9 cellular contexts compared by ENCODE assay signal in genomic region chr17:39667262-39668140, GRCh38. TPM values are rescaled to one million over a fixed set of nuclear protein-coding genes. Genes with fewer than 3 reads are reported as not detected.
A peak's percentile ranks its signal among the peaks of the same experiment; 100 is the strongest.
DNase-seq lines count a peak whose midpoint lies in the region; ATAC-seq and TF ChIP-seq lines count a peak whose summit lies in the region.
"Had no signal": no experiment of that assay in that cellular context is flagged by ENCODE, and none has a peak within 500 bp of the region (broad histone marks: within the 10 kb centered on the region; RNA-seq: fewer than 3 reads in every experiment).

No MANE protein-coding gene starts in this region.

- no peaks in the 10 kb centered on the region for H3K9me3 ChIP-seq in CD4-positive, alpha-beta T cell (ENCODE audit: control insufficient read depth, low read length)
- no peaks in the 10 kb centered on the region for H3K9me3 ChIP-seq in NT2/D1 (ENCODE audit: insufficient read depth, low read length)
- H3K9me3 ChIP-seq in effector memory CD4-positive, alpha-beta T cell (ENCODE audit: control insufficient read depth, low read length): no peaks in the 10 kb centered on the region

- ATAC-seq in CD4-positive, alpha-beta T cell (ENCODE audit: poor library complexity): no peak
- no peak for ATAC-seq in natural killer cell treated with Interleukin-12 subunit alpha and Interleukin-12 subunit beta and Interleukin-15 and Interleukin-18, amount 100 ng/mL, for 72 hours
- no peak for ATAC-seq in HG03196 (IDR thresholded peaks at IDR 0.05; ENCODE audit: unreplicated experiment)

- H3K4me3 Mint-ChIP-seq in CD4-positive, alpha-beta T cell: peak overlapping the region; percentile 65
- peak overlapping the region; percentile 65 for H3K4me3 Mint-ChIP-seq in natural killer cell treated with Interleukin-12 subunit alpha and Interleukin-12 subunit beta and Interleukin-15 and Interleukin-18, amount 100 ng/mL, for 72 hours

- H3K4me1 Mint-ChIP-seq in CD4-positive, alpha-beta T cell (ENCODE audit: low read depth): peaks cover 15% of the 10 kb centered on the region
- H3K4me1 Mint-ChIP-seq in natural killer cell treated with Interleukin-12 subunit alpha and Interleukin-12 subunit beta and Interleukin-15 and Interleukin-18, amount 100 ng/mL, for 72 hours (ENCODE audit: low read depth in 2 of 2): peaks cover 11 to 16% of the 10 kb centered on the region in 2 donors

- peak overlapping the region; percentile 54 for H3K9ac ChIP-seq in NT2/D1 (ENCODE audit: insufficient read length, low read depth)

- POLR2A ChIA-PET in CD4-positive, alpha-beta T cell (lab: Charles Lee): interaction anchor here (1.0 to 2.6 kb wide), 4 partner anchors 8 to 63 kb away, joined by 3 to 10 read pairs (median 8); partner anchors contain the start of gene MIEN1

- peaks cover 15% of the 10 kb centered on the region for H3K27me3 ChIP-seq in CD4-positive, alpha-beta T cell (ENCODE audit: control insufficient read depth, insufficient read depth, low read length)
- peaks cover 36% of the 10 kb centered on the region for H3K27me3 ChIP-seq in NT2/D1 (ENCODE audit: insufficient read depth, insufficient read length)
- peaks cover 15% of the 10 kb centered on the region for H3K27me3 ChIP-seq in effector memory CD4-positive, alpha-beta T cell (replicated peaks; ENCODE audit: control insufficient read depth, insufficient read depth, low read length, poor library complexity, severe bottlenecking)

- peaks cover 6% of the 10 kb centered on the region for H3K36me3 ChIP-seq in NT2/D1 (ENCODE audit: insufficient read depth, insufficient read length, low read length)
- peaks cover 4% of the 10 kb centered on the region for H3K36me3 ChIP-seq in effector memory CD4-positive, alpha-beta T cell (ENCODE audit: control insufficient read depth, insufficient read depth, low read length)

- H3K4me1 ChIP-seq in NT2/D1 (ENCODE audit: insufficient read depth, insufficient read length): peaks cover 40% of the 10 kb centered on the region
- peaks cover 17% of the 10 kb centered on the region for H3K4me1 ChIP-seq in effector memory CD4-positive, alpha-beta T cell (ENCODE audit: control insufficient read depth, insufficient read depth, low read length, poor library complexity, severe bottlenecking)

- peaks cover 34% of the 10 kb centered on the region for H3K27me3 Mint-ChIP-seq in CD4-positive, alpha-beta T cell
- H3K27me3 Mint-ChIP-seq in natural killer cell treated with Interleukin-12 subunit alpha and Interleukin-12 subunit beta and Interleukin-15 and Interleukin-18, amount 100 ng/mL, for 72 hours: peaks cover 0 to 3% of the 10 kb centered on the region in 2 donors

- H3K4me3 ChIP-seq in NT2/D1 (ENCODE audit: insufficient read length, low read depth): peak overlapping the region; percentile 29
- peak overlapping the region; percentile 59 for H3K4me3 ChIP-seq in effector memory CD4-positive, alpha-beta T cell (ENCODE audit: insufficient read depth, low read depth, low read length, poor library complexity, severe bottlenecking)

- CTCF ChIA-PET in CD4-positive, alpha-beta T cell (lab: Charles Lee): interaction anchor here (1.2 to 3.4 kb wide), 12 partner anchors 12 to 208 kb away, joined by 3 to 21 read pairs (median 4); no protein-coding TSS in a partner anchor

- intact Hi-C loops in CD4-positive, alpha-beta T cell (cut with DNase I, micrococcal nuclease): loop anchor here (1.0 to 5.0 kb wide), 3 partner anchors 44 to 85 kb away; no protein-coding TSS in a partner anchor

- H3K9me3 Mint-ChIP-seq in CD4-positive, alpha-beta T cell: no peaks in the 10 kb centered on the region
- no peaks in the 10 kb centered on the region for H3K9me3 Mint-ChIP-seq in natural killer cell treated with Interleukin-12 subunit alpha and Interleukin-12 subunit beta and Interleukin-15 and Interleukin-18, amount 100 ng/mL, for 72 hours

- H3K27ac Mint-ChIP-seq in CD4-positive, alpha-beta T cell: no peak overlapping the region
- no peak overlapping the region for H3K27ac Mint-ChIP-seq in natural killer cell treated with Interleukin-12 subunit alpha and Interleukin-12 subunit beta and Interleukin-15 and Interleukin-18, amount 100 ng/mL, for 72 hours

- TF ChIP-seq CTCF in CD4-positive, alpha-beta T cell (IDR thresholded peaks at IDR 0.05): no peak

- peaks cover 15% of the 10 kb centered on the region for H3K36me3 Mint-ChIP-seq in CD4-positive, alpha-beta T cell (ENCODE audit: low read depth)
- no peaks in the 10 kb centered on the region for H3K36me3 Mint-ChIP-seq in natural killer cell treated with Interleukin-12 subunit alpha and Interleukin-12 subunit beta and Interleukin-15 and Interleukin-18, amount 100 ng/mL, for 72 hours

- no peak for DNase-seq in CD4-positive, alpha-beta T cell
- DNase-seq in NT2/D1 (ENCODE audit: low read depth, low spot score) (no peak), dermis blood vessel endothelial cell (no peak), epidermal melanocyte (ENCODE audit: insufficient read length, low spot score) (no peak)
- no peak for DNase-seq in effector memory CD4-positive, alpha-beta T cell
- DNase-seq in natural killer cell treated with Interleukin-12 subunit alpha and Interleukin-12 subunit beta and Interleukin-15 and Interleukin-18, amount 100 ng/mL, for 72 hours (ENCODE audit: low spot score): no peak
- DNase-seq in activated CD4-positive, alpha-beta T cell treated with anti-CD3 and anti-CD28 coated beads for 48 hours: no peak

- H3K27ac ChIP-seq in CD4-positive, alpha-beta T cell (ENCODE audit: low read depth, low read length): no peak overlapping the region
- H3K27ac ChIP-seq in effector memory CD4-positive, alpha-beta T cell (ENCODE audit: insufficient read depth, low read length, poor library complexity, severe bottlenecking): no peak overlapping the region
- H3K27ac ChIP-seq: epithelial cell of prostate had no signal

RNA-seq across cellular contexts. Expression of gene PNMT, which starts 0.8 kb away (rescaled TPM):
- under 1 TPM in 1 of 2 experiments, not detected in 1; 0.47 TPM for total RNA-seq in CD4-positive, alpha-beta T cell
- total RNA-seq in natural killer cell treated with Interleukin-12 subunit alpha and Interleukin-12 subunit beta and Interleukin-15 and Interleukin-18, amount 100 ng/mL, for 72 hours: not detected
- 1.2 and 1.7 TPM in 2 replicates for total RNA-seq in dermis blood vessel endothelial cell

RNA-seq across cellular contexts. Expression of gene TCAP, which starts 2.4 kb away (rescaled TPM):
- 1 to 10 TPM; 6.4 TPM for total RNA-seq in CD4-positive, alpha-beta T cell
- 1 to 10 TPM; 2.1 to 2.5 TPM for total RNA-seq in natural killer cell treated with Interleukin-12 subunit alpha and Interleukin-12 subunit beta and Interleukin-15 and Interleukin-18, amount 100 ng/mL, for 72 hours
- total RNA-seq in dermis blood vessel endothelial cell: 0.60 and 0.68 TPM in 2 replicates

RNA-seq across cellular contexts. Expression of gene PGAP3, which starts 20.4 kb away (rescaled TPM):
- 10 to 100 TPM; 26.1 to 30.7 TPM for total RNA-seq in CD4-positive, alpha-beta T cell
- 10 to 100 TPM in 1 of 2 donors, 1 to 10 TPM in 1; 8.8 to 13.7 TPM for total RNA-seq in natural killer cell treated with Interleukin-12 subunit alpha and Interleukin-12 subunit beta and Interleukin-15 and Interleukin-18, amount 100 ng/mL, for 72 hours
- 4.0 and 5.4 TPM in 2 replicates for total RNA-seq in dermis blood vessel endothelial cell

RNA-seq across cellular contexts. Expression of gene STARD3, which starts 30.6 kb away (rescaled TPM):
- 10 to 100 TPM; 96.5 to 99.9 TPM for total RNA-seq in CD4-positive, alpha-beta T cell
- 100 to 1,000 TPM in 1 of 2 donors, 10 to 100 TPM in 1; 97.9 to 139 TPM for total RNA-seq in natural killer cell treated with Interleukin-12 subunit alpha and Interleukin-12 subunit beta and Interleukin-15 and Interleukin-18, amount 100 ng/mL, for 72 hours
- total RNA-seq in dermis blood vessel endothelial cell: 46.6 and 73.2 TPM in 2 replicates

RNA-seq across cellular contexts. Expression of gene ERBB2, which starts 32.4 kb away (rescaled TPM):
- total RNA-seq in CD4-positive, alpha-beta T cell: 1 to 10 TPM; 2.4 to 4.6 TPM
- total RNA-seq in natural killer cell treated with Interleukin-12 subunit alpha and Interleukin-12 subunit beta and Interleukin-15 and Interleukin-18, amount 100 ng/mL, for 72 hours: 1 to 10 TPM; 3.8 to 9.5 TPM
- 3.4 and 4.4 TPM in 2 replicates for total RNA-seq in dermis blood vessel endothelial cell
